ENCODE assay signal across 1 cellular context in the genomic region with DNA sequence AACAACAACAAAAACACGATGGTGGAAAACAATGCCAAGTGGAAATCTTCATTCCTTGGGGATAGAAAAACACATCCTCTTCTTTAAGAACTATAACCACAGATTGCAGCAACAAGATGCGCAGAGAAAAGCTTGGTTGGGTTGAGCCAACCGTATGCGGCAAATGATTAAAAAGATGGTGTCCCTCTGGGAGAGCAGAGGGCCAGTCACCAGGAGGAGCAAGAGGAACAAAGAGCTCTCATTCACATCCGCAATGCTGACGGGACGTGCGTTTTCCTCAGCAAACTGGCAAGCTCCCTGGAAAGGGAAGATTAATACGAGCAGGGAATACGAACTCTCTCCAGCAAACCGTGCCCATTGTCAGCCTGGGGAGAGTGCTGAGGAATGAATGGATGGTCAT.
TF ChIP-seq lines count a peak whose summit lies in the region.

No MANE protein-coding gene starts in this region.

TF ChIP-seq in WTC11, 78 proteins besides CTCF, POLR2A, EP300 and RAD21 (continued from another document):
- TF ChIP-seq, protein P1, sequence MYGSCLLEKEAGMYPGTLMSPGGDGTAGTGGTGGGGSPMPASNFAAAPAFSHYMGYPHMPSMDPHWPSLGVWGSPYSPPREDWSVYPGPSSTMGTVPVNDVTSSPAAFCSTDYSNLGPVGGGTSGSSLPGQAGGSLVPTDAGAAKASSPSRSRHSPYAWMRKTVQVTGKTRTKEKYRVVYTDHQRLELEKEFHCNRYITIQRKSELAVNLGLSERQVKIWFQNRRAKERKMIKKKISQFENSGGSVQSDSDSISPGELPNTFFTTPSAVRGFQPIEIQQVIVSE (CRISPR knock-in tag; IDR thresholded peaks at IDR 0.05; ENCODE audit: borderline replicate concordance) = no peak
- no peak for TF ChIP-seq ZNF138 (CRISPR knock-in tag; conservative IDR thresholded peaks at IDR 0.05)
- TF ChIP-seq AFF4 (CRISPR knock-in tag; IDR thresholded peaks at IDR 0.05; ENCODE audit: borderline replicate concordance) = no peak
- TF ChIP-seq ZNF423 (CRISPR knock-in tag; IDR thresholded peaks at IDR 0.05) = no peak
- TF ChIP-seq ARID4B (CRISPR knock-in tag; IDR thresholded peaks at IDR 0.05; ENCODE audit: borderline replicate concordance) = no peak
- no peak for TF ChIP-seq E2F5 (CRISPR knock-in tag; IDR thresholded peaks at IDR 0.05)
- TF ChIP-seq, protein P2, sequence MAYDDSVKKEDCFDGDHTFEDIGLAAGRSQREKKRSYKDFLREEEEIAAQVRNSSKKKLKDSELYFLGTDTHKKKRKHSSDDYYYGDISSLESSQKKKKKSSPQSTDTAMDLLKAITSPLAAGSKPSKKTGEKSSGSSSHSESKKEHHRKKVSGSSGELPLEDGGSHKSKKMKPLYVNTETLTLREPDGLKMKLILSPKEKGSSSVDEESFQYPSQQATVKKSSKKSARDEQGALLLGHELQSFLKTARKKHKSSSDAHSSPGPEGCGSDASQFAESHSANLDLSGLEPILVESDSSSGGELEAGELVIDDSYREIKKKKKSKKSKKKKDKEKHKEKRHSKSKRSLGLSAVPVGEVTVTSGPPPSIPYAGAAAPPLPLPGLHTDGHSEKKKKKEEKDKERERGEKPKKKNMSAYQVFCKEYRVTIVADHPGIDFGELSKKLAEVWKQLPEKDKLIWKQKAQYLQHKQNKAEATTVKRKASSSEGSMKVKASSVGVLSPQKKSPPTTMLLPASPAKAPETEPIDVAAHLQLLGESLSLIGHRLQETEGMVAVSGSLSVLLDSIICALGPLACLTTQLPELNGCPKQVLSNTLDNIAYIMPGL (CRISPR knock-in tag; IDR thresholded peaks at IDR 0.05) = no peak
- TF ChIP-seq E2F4 (CRISPR knock-in tag; IDR thresholded peaks at IDR 0.05; ENCODE audit: borderline replicate concordance, low read depth) = no peak
- TF ChIP-seq GABPB1 (CRISPR knock-in tag; IDR thresholded peaks at IDR 0.05) = no peak
- TF ChIP-seq GRHL2 (CRISPR knock-in tag; IDR thresholded peaks at IDR 0.05; ENCODE audit: insufficient replicate concordance, severe bottlenecking) = no peak
- no peak for TF ChIP-seq ZSCAN18 (CRISPR knock-in tag; IDR thresholded peaks at IDR 0.05)
- no peak for TF ChIP-seq ETV6 (CRISPR knock-in tag; IDR thresholded peaks at IDR 0.05)
- TF ChIP-seq, protein P3, sequence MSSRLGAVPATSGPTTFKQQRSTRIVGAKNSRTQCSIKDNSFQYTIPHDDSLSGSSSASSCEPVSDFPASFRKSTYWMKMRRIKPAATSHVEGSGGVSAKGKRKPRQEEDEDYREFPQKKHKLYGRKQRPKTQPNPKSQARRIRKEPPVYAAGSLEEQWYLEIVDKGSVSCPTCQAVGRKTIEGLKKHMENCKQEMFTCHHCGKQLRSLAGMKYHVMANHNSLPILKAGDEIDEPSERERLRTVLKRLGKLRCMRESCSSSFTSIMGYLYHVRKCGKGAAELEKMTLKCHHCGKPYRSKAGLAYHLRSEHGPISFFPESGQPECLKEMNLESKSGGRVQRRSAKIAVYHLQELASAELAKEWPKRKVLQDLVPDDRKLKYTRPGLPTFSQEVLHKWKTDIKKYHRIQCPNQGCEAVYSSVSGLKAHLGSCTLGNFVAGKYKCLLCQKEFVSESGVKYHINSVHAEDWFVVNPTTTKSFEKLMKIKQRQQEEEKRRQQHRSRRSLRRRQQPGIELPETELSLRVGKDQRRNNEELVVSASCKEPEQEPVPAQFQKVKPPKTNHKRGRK (CRISPR knock-in tag; IDR thresholded peaks at IDR 0.05; ENCODE audit: borderline replicate concordance) = no peak
- no peak for TF ChIP-seq ESRRA (CRISPR knock-in tag; IDR thresholded peaks at IDR 0.05; ENCODE audit: borderline replicate concordance)
